27 cellular contexts compared by ENCODE assay signal in the genomic region with DNA sequence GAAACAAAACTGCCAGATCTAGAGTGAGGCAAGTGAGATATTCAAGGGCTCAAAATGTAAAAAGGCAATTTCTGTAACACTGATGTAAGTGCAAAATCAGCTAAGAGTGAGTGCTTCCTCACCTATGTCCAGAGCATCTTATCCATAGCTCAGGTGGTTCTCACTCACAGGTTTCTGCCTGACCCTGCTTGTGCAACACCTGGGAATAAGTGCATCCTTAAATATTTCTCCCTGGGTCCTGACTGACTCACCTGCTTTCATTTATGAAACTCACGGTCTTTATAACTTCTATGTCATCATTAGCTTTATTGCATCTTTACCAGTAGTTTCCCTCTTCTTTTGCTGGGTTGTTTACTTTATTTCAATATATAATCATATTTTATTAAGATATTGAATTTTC.
"Had no signal": no experiment of that assay in that cellular context is flagged by ENCODE, and none has a peak within 500 bp of the region (broad histone marks: within the 10 kb centered on the region; RNA-seq: fewer than 3 reads in every experiment).

No MANE protein-coding gene starts in this region.

- H3K27ac ChIP-seq: ascending aorta, breast epithelium, coronary artery, dorsolateral prefrontal cortex, esophagus muscularis mucosa, gastroesophageal sphincter, heart right ventricle, hepatocyte had no signal

- DNase-seq: activated CD4-positive, alpha-beta memory T cell treated with anti-CD3 and anti-CD28 coated beads, Interleukin-2, amount 10 ng/mL, durations not matched to agents 7 days and 5 days; activated CD4-positive, alpha-beta T cell treated with anti-CD3 and anti-CD28 coated beads for 36 hours; activated CD4-positive, alpha-beta T cell treated with anti-CD3 and anti-CD28 coated beads, Interleukin-2, amount 10 ng/mL, durations not matched to agents 24 days and 14 days; activated CD4-positive, CD25-positive, alpha-beta regulatory T cell; activated CD4-positive, CD25-positive, alpha-beta regulatory T cell treated with anti-CD3 and anti-CD28 coated beads, Interleukin-2, amount 50 U/mL, for 72 hours; activated CD8-positive, alpha-beta memory T cell treated with anti-CD3 and anti-CD28 coated beads, Interleukin-2, amount 50 U/mL, for 48 hours; activated gamma-delta T cell; activated naive CD4-positive, alpha-beta T cell; activated naive CD4-positive, alpha-beta T cell treated with anti-CD3 and anti-CD28 coated beads, Interleukin-2, amount 10 ng/mL, durations not matched to agents 7 days and 5 days; activated naive CD8-positive, alpha-beta T cell treated with anti-CD3 and anti-CD28 coated beads, Interleukin-2, amount 10 ng/mL, durations not matched to agents 7 days and 5 days; activated T-cell treated with anti-CD3 and anti-CD28 coated beads for 4 hours; activated T-cell treated with anti-CD3 and anti-CD28 coated beads, Interleukin-2, amount 50 U/mL, for 24 hours; activated T-cell treated with anti-CD3 and anti-CD28 coated beads, Interleukin-2, amount 50 U/mL, for 72 hours; dorsolateral prefrontal cortex; effector memory CD4-positive, alpha-beta T cell; endodermal cell; erythroblast; foreskin melanocyte; heart right ventricle; T-helper 2 cell had no signal

- H3K4me1 ChIP-seq: ascending aorta, breast epithelium, esophagus muscularis mucosa, gastroesophageal sphincter, heart right ventricle had no signal

- H3K36me3 ChIP-seq: ascending aorta, breast epithelium, esophagus muscularis mucosa, gastroesophageal sphincter, heart right ventricle had no signal

- H3K27me3 ChIP-seq: ascending aorta, breast epithelium, esophagus muscularis mucosa, gastroesophageal sphincter, heart right ventricle, hepatocyte had no signal

- ATAC-seq: activated CD4-positive, alpha-beta T cell treated with anti-CD3 and anti-CD28 coated beads for 36 hours; activated naive CD4-positive, alpha-beta T cell treated with anti-CD3 and anti-CD28 coated beads, Interleukin-2, amount 50 U/mL, for 72 hours; activated T-cell treated with anti-CD3 and anti-CD28 coated beads, Interleukin-2, amount 50 U/mL, for 72 hours; gastroesophageal sphincter; heart right ventricle had no signal

- H3K9me3 ChIP-seq: ascending aorta, breast epithelium, esophagus muscularis mucosa, gastroesophageal sphincter, heart right ventricle had no signal

- H3K4me3 ChIP-seq: ascending aorta, breast epithelium, coronary artery, dorsolateral prefrontal cortex, esophagus muscularis mucosa, gastroesophageal sphincter, heart right ventricle, hepatocyte had no signal
